19 cellular contexts compared by ENCODE assay signal in genomic region chr18:49922228-49922627, GRCh38.
"Had no signal": no experiment of that assay in that cellular context is flagged by ENCODE, and none has a peak within 500 bp of the region (broad histone marks: within the 10 kb centered on the region; RNA-seq: fewer than 3 reads in every experiment).

No MANE protein-coding gene starts in this region.

- DNase-seq: activated naive CD4-positive, alpha-beta T cell; activated T-cell treated with anti-CD3 and anti-CD28 coated beads, Interleukin-2, amount 50 U/mL, for 1 hour; adrenal gland; colonic mucosa; endodermal cell; glutamatergic neuron; immature natural killer cell; left ventricle myocardium superior; midbrain; natural killer cell; pancreas; psoas muscle; right cardiac atrium; T-helper 9 cell; thyroid gland; upper lobe of right lung had no signal

- H3K4me3 ChIP-seq: adrenal gland, ascending aorta, colonic mucosa, hepatocyte, pancreas, psoas muscle, thyroid gland, upper lobe of right lung had no signal

- H3K27me3 ChIP-seq: ascending aorta, colonic mucosa, hepatocyte, pancreas, thyroid gland had no signal

- H3K36me3 ChIP-seq: adrenal gland, ascending aorta, colonic mucosa, neutrophil, pancreas, thyroid gland, upper lobe of right lung had no signal

- ATAC-seq: left ventricle myocardium superior, natural killer cell, pancreas, psoas muscle, right cardiac atrium, upper lobe of right lung had no signal

- H3K4me2 ChIP-seq: hepatocyte had no signal

- H3K4me1 ChIP-seq: adrenal gland, ascending aorta, colonic mucosa, pancreas, psoas muscle, upper lobe of right lung had no signal

- H3K27ac ChIP-seq: adrenal gland, ascending aorta, colonic mucosa, hepatocyte, neutrophil, pancreas, psoas muscle, thyroid gland, upper lobe of right lung had no signal

- H3K79me2 ChIP-seq: hepatocyte had no signal

- H2AFZ ChIP-seq: hepatocyte had no signal

- H3K9me3 ChIP-seq: adrenal gland, ascending aorta, colonic mucosa, neutrophil, pancreas, psoas muscle, thyroid gland, upper lobe of right lung had no signal
